Comparison of ENCODE assay signal across 8 cellular contexts in the genomic region with DNA sequence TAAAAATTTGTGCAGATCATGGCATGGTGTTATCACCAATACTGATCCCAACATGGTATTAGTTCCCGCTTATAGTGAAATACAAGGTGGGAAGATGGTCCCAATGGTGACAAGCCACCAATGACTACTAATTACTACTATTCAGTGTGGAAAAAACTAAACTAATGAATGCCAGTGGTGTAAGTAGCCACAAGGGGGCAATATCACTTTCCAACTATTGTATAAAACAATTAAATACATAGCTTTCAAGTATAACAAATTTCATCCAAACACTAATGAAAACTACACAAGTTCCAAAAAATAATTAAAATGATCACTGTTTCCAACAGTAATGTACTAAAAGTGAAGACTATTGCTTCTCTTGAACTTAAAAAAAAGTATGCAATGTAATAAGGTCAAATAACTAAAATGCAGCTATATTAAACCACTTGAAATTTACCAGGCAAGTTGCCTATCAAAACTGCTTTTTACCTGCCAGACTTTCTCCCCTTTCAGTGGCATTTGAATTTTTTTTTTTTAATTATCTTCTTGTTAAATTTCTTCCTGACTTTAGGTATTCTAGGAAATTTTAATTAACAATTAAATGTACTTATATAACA. TPM values are rescaled to one million over a fixed set of nuclear protein-coding genes. Genes with fewer than 3 reads are reported as not detected.
DNase-seq lines count a peak whose midpoint lies in the region; ATAC-seq and TF ChIP-seq lines count a peak whose summit lies in the region.

No MANE protein-coding gene starts in this region.

- H3K4me3 ChIP-seq in breast epithelium = no peak overlapping the region
- H3K4me3 ChIP-seq in liver (ENCODE audit: low read depth in 1 of 3, low read length in 3 of 3) = no peak overlapping the region

- no peak overlapping the region for H3K9ac ChIP-seq in liver (ENCODE audit: low read depth in 1 of 2, low read length in 2 of 2)

- H3K27me3 ChIP-seq in breast epithelium (no peaks in the 10 kb centered on the region), liver (ENCODE audit: control insufficient read depth in 4 of 4, insufficient read depth in 4 of 4, low read length in 3 of 4) (no peaks in the 10 kb centered on the region)

- H3K9me3 Mint-ChIP-seq in activated T-helper 1 cell treated with anti-CD3 and anti-CD28 coated beads, Interleukin-12 subunit alpha, Interleukin-12 subunit beta, Interleukin-2, Interleukin-4 antibody, amounts not matched to agents 30 ng/mL and 10 ng/mL and 1 ng/mL, durations not matched to agents 14 hours and 24 hours and 36 hours = no peaks in the 10 kb centered on the region

- peaks cover 16% of the 10 kb centered on the region for H3K36me3 Mint-ChIP-seq in activated T-helper 1 cell treated with anti-CD3 and anti-CD28 coated beads, Interleukin-12 subunit alpha, Interleukin-12 subunit beta, Interleukin-2, Interleukin-4 antibody, amounts not matched to agents 30 ng/mL and 10 ng/mL and 1 ng/mL, durations not matched to agents 14 hours and 24 hours and 36 hours (ENCODE audit: low read depth)

- H3K27me3 Mint-ChIP-seq in activated T-helper 1 cell treated with anti-CD3 and anti-CD28 coated beads, Interleukin-12 subunit alpha, Interleukin-12 subunit beta, Interleukin-2, Interleukin-4 antibody, amounts not matched to agents 30 ng/mL and 10 ng/mL and 1 ng/mL, durations not matched to agents 14 hours and 24 hours and 36 hours (ENCODE audit: insufficient read depth) = no peaks in the 10 kb centered on the region

- H3K36me3 ChIP-seq in breast epithelium (no peaks in the 10 kb centered on the region), liver (ENCODE audit: control insufficient read depth in 4 of 4, insufficient read depth in 3 of 4, low read depth in 1 of 4, low read length in 3 of 4) (peaks cover 2 to 16% (median 9%) of the 10 kb centered on the region in 4 donors)

- peak; percentile 79 to 83 for TF ChIP-seq RAD21 in liver (IDR thresholded peaks at IDR 0.05)

- intact Hi-C loops in breast epithelium (cut with DNase I; ENCODE audit: low total_unique reads) = no loop called here
- intact Hi-C loops in activated T-helper 1 cell treated with anti-CD3 and anti-CD28 coated beads, Interleukin-12 subunit alpha, Interleukin-12 subunit beta, Interleukin-2, Interleukin-4 antibody, amounts not matched to agents 30 ng/mL and 10 ng/mL and 1 ng/mL, durations not matched to agents 14 hours and 24 hours and 36 hours (cut with micrococcal nuclease) = loop anchor here (1.0 to 10.0 kb wide), 3 partner anchors 122 to 490 kb away; no protein-coding TSS in a partner anchor

- ATAC-seq in HG03442 (IDR thresholded peaks at IDR 0.05; ENCODE audit: unreplicated experiment) (no peak), HG02938 (IDR thresholded peaks at IDR 0.05; ENCODE audit: unreplicated experiment) (no peak)

- H3K4me3 Mint-ChIP-seq in activated T-helper 1 cell treated with anti-CD3 and anti-CD28 coated beads, Interleukin-12 subunit alpha, Interleukin-12 subunit beta, Interleukin-2, Interleukin-4 antibody, amounts not matched to agents 30 ng/mL and 10 ng/mL and 1 ng/mL, durations not matched to agents 14 hours and 24 hours and 36 hours = no peak overlapping the region

- TF ChIP-seq CTCF in GM20000 (IDR thresholded peaks at IDR 0.05; ENCODE audit: extremely low read depth, missing control alignments) = peak; percentile 38
- TF ChIP-seq CTCF in breast epithelium (IDR thresholded peaks at IDR 0.05) = peak; percentile 41 to 57 (median 55)
- TF ChIP-seq CTCF in liver (IDR thresholded peaks at IDR 0.05; ENCODE audit: low read depth, low read length, missing input control) = peak; percentile 69

- H3K27ac ChIP-seq in breast epithelium = no peak overlapping the region
- H3K27ac ChIP-seq in liver (ENCODE audit: low read depth in 1 of 2, low read length in 2 of 2) = no peak overlapping the region

- H3K9me3 ChIP-seq in breast epithelium (no peaks in the 10 kb centered on the region), liver (ENCODE audit: control insufficient read depth in 4 of 4, low read length in 3 of 4) (no peaks in the 10 kb centered on the region)

- peak; percentile 64 to 68 for DNase-seq in AML-193 (lab: John Stamatoyannopoulos, UW)
- peak; percentile 25 for DNase-seq in GM20000 (ENCODE audit: low spot score)
- DNase-seq in NCI-H526 (lab: John Stamatoyannopoulos, UW) = peak; percentile 25 to 79
- no peak for DNase-seq in breast epithelium (ENCODE audit: low spot score in 2 of 2)
- DNase-seq in activated T-helper 1 cell treated with anti-CD3 and anti-CD28 coated beads, Interleukin-12 subunit alpha, Interleukin-12 subunit beta, Interleukin-2, Interleukin-4 antibody, amounts not matched to agents 30 ng/mL and 10 ng/mL and 1 ng/mL, durations not matched to agents 14 hours and 24 hours and 36 hours (ENCODE audit: low spot score) = no peak

- H3K27ac Mint-ChIP-seq in activated T-helper 1 cell treated with anti-CD3 and anti-CD28 coated beads, Interleukin-12 subunit alpha, Interleukin-12 subunit beta, Interleukin-2, Interleukin-4 antibody, amounts not matched to agents 30 ng/mL and 10 ng/mL and 1 ng/mL, durations not matched to agents 14 hours and 24 hours and 36 hours = no peak overlapping the region

- peaks cover 33% of the 10 kb centered on the region for H3K4me1 Mint-ChIP-seq in activated T-helper 1 cell treated with anti-CD3 and anti-CD28 coated beads, Interleukin-12 subunit alpha, Interleukin-12 subunit beta, Interleukin-2, Interleukin-4 antibody, amounts not matched to agents 30 ng/mL and 10 ng/mL and 1 ng/mL, durations not matched to agents 14 hours and 24 hours and 36 hours (ENCODE audit: low read depth)

- no peaks in the 10 kb centered on the region for H3K4me1 ChIP-seq in breast epithelium
- H3K4me1 ChIP-seq in liver (ENCODE audit: control insufficient read depth in 4 of 4, insufficient read depth in 4 of 4, low read length in 3 of 4) = peaks cover 6 to 9% (median 6%) of the 10 kb centered on the region in 4 donors

- WGBS in liver = 82% methylated on average over 1 of the region's 1 CpG

- no peak for TF ChIP-seq POLR2A in breast epithelium (IDR thresholded peaks at IDR 0.05)

TF ChIP-seq in liver, 16 proteins besides CTCF, POLR2A, EP300 and RAD21:
- no peak for TF ChIP-seq GABPA (IDR thresholded peaks at IDR 0.05 in 1 of 2, conservative IDR thresholded peaks at IDR 0.05 in 1 of 2)
- TF ChIP-seq, protein P1, sequence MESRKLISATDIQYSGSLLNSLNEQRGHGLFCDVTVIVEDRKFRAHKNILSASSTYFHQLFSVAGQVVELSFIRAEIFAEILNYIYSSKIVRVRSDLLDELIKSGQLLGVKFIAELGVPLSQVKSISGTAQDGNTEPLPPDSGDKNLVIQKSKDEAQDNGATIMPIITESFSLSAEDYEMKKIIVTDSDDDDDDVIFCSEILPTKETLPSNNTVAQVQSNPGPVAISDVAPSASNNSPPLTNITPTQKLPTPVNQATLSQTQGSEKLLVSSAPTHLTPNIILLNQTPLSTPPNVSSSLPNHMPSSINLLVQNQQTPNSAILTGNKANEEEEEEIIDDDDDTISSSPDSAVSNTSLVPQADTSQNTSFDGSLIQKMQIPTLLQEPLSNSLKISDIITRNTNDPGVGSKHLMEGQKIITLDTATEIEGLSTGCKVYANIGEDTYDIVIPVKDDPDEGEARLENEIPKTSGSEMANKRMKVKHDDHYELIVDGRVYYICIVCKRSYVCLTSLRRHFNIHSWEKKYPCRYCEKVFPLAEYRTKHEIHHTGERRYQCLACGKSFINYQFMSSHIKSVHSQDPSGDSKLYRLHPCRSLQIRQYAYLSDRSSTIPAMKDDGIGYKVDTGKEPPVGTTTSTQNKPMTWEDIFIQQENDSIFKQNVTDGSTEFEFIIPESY (IDR thresholded peaks at IDR 0.05) = no peak

RNA-seq across cellular contexts. Expression of gene PAPLN, which starts 58.0 kb away (rescaled TPM):
- total RNA-seq in breast epithelium (10 to 100 TPM; 19.7 to 29.9 (median 23.8) TPM), liver (1 to 10 TPM; 1.3 to 2.8 TPM)
- 1 to 10 TPM in 1 of 2 donors, under 1 TPM in 1; 0.68 to 1.2 TPM for polyA plus RNA-seq in liver
- 0.39 and 0.96 TPM in 2 replicates for total RNA-seq in activated T-helper 1 cell treated with anti-CD3 and anti-CD28 coated beads, Interleukin-12 subunit alpha, Interleukin-12 subunit beta, Interleukin-2, Interleukin-4 antibody, amounts not matched to agents 30 ng/mL and 10 ng/mL and 1 ng/mL, durations not matched to agents 14 hours and 24 hours and 36 hours

Comparison
In these comparisons a context has a peak if more than half of its experiments do, and no peak if none do; other contexts are left out.
1. DNase-seq: peak in AML-193 (2 of 2), GM20000 (single experiment) and NCI-H526 (2 of 2); none in breast epithelium (0 of 2) and activated T-helper 1 cell treated with anti-CD3 and anti-CD28 coated beads, Interleukin-12 subunit alpha, Interleukin-12 subunit beta, Interleukin-2, Interleukin-4 antibody, amounts not matched to agents 30 ng/mL and 10 ng/mL and 1 ng/mL, durations not matched to agents 14 hours and 24 hours and 36 hours (single experiment).
2. RNA of gene PAPLN, which starts 58.0 kb away (total RNA-seq): 19.7 to 29.9 TPM in breast epithelium; 1.3 to 2.8 TPM in liver and 0.39 to 0.96 TPM in activated T-helper 1 cell treated with anti-CD3 and anti-CD28 coated beads, Interleukin-12 subunit alpha, Interleukin-12 subunit beta, Interleukin-2, Interleukin-4 antibody, amounts not matched to agents 30 ng/mL and 10 ng/mL and 1 ng/mL, durations not matched to agents 14 hours and 24 hours and 36 hours; every median in the first group is over 4 times any median in the second.
3. Peak in every context shown above with its lines, with median percentiles within 50 percentile points of each other: CTCF ChIP-seq.